9 cellular contexts compared by ENCODE assay signal in genomic region chr2:97646977-97647376, GRCh38. TPM values are rescaled to one million over a fixed set of nuclear protein-coding genes. Genes with fewer than 3 reads are reported as not detected.
A peak's percentile ranks its signal among the peaks of the same experiment; 100 is the strongest.
DNase-seq lines count a peak whose midpoint lies in the region; ATAC-seq, FAIRE-seq and TF ChIP-seq lines count a peak whose summit lies in the region.
"Had no signal": no experiment of that assay in that cellular context is flagged by ENCODE, and none has a peak within 500 bp of the region (broad histone marks: within the 10 kb centered on the region; RNA-seq: fewer than 3 reads in every experiment).

No MANE protein-coding gene starts in this region.

- H3K4me2 ChIP-seq in GM23338, result peak overlapping the region; percentile 96

- no peak overlapping the region for H3K27ac Mint-ChIP-seq in GM23338
- H3K27ac Mint-ChIP-seq in WTC11, result peak overlapping the region; percentile 78

- no peak overlapping the region for H2AFZ ChIP-seq in GM23338

- H3K4me1 Mint-ChIP-seq in GM23338 (peaks cover 5% of the 10 kb centered on the region; the same call in 2 of the 3 replicates), WTC11 (peaks cover 5% of the 10 kb centered on the region)

- H3K9me2 ChIP-seq in GM23338 (ENCODE audit: insufficient read depth), result no peaks in the 10 kb centered on the region

- no peak for TF ChIP-seq CTCF in GM23338 (conservative IDR thresholded peaks at IDR 0.05; ENCODE audit: low read depth in 2 of 2)
- TF ChIP-seq CTCF in WTC11 (IDR thresholded peaks at IDR 0.05), result no peak

- no peaks in the 10 kb centered on the region for H3F3A ChIP-seq in GM23338 (replicated peaks; ENCODE audit: low read depth)

- H3K27me3 Mint-ChIP-seq in GM23338 (ENCODE audit: insufficient read depth, low read depth, poor library complexity), result peaks cover 5% of the 10 kb centered on the region
- no peaks in the 10 kb centered on the region for H3K27me3 Mint-ChIP-seq in WTC11 (ENCODE audit: low read depth)

- H3K9me3 ChIP-seq in right cardiac atrium (ENCODE audit: control insufficient read depth, low read length), result no peaks in the 10 kb centered on the region
- H3K9me3 ChIP-seq in small intestine (ENCODE audit: control insufficient read depth, low read depth), result no peaks in the 10 kb centered on the region

- H4K20me1 ChIP-seq in GM23338 (replicated peaks; ENCODE audit: insufficient read depth), result no peaks in the 10 kb centered on the region

- 74% methylated on average over 4 of the region's 4 CpGs for WGBS in right cardiac atrium
- WGBS in small intestine, 3 donors, result 23 to 75% (median 51%) methylated on average over 4 of the region's 4 CpGs

- H3K9me3 Mint-ChIP-seq in GM23338 (no peaks in the 10 kb centered on the region; the same call in 2 of the 3 replicates), WTC11 (no peaks in the 10 kb centered on the region)

- peaks cover 14% of the 10 kb centered on the region for H3K79me2 ChIP-seq in GM23338 (replicated peaks; ENCODE audit: insufficient read depth)

- H3K27me3 ChIP-seq in GM23338 (ENCODE audit: insufficient read depth) (no peaks in the 10 kb centered on the region), right cardiac atrium (ENCODE audit: control insufficient read depth, insufficient read depth) (no peaks in the 10 kb centered on the region), small intestine (ENCODE audit: control insufficient read depth in 2 of 2, insufficient read depth in 2 of 2, low read length in 2 of 2) (no peaks in the 10 kb centered on the region)

- FAIRE-seq in small intestine (lab: Jason Lieb, UNC), result no peak

- H3K4me1 ChIP-seq in GM23338 (ENCODE audit: insufficient read depth) (peaks cover 6% of the 10 kb centered on the region; the same call in 1 of the 2 replicates), right cardiac atrium (ENCODE audit: control insufficient read depth, insufficient read depth, low read length) (peaks cover 3% of the 10 kb centered on the region), small intestine (ENCODE audit: control insufficient read depth in 2 of 2, insufficient read depth in 1 of 2, low read depth in 1 of 2, low read length in 1 of 2) (peaks cover 3 to 10% of the 10 kb centered on the region in 2 donors)

- H3K4me3 Mint-ChIP-seq in GM23338, result peak overlapping the region; percentile 96
- H3K4me3 Mint-ChIP-seq in WTC11, result peak overlapping the region; percentile 98

- no peak for ATAC-seq in GM23338
- ATAC-seq in WTC11, result no peak
- ATAC-seq in right cardiac atrium, result no peak
- no peak for ATAC-seq in GM18858 (IDR thresholded peaks at IDR 0.05; ENCODE audit: unreplicated experiment)

- peak overlapping the region; percentile 78 for H3K4me3 ChIP-seq in GM23338
- peak overlapping the region; percentile 68 for H3K4me3 ChIP-seq in right cardiac atrium (ENCODE audit: low read length)
- peak overlapping the region; percentile 73 to 80 for H3K4me3 ChIP-seq in small intestine (ENCODE audit: low read depth in 1 of 2, low read length in 2 of 2)

- intact Hi-C loops in right cardiac atrium (cut with DNase I), result loop anchor here in 2 of 4 donors (2.0 kb wide), 1 partner anchor 16 kb away; no protein-coding TSS in a partner anchor

- DNase-seq in GM23338 (ENCODE audit: low spot score) (no peak), WTC11 (ENCODE audit: low spot score) (no peak), right cardiac atrium (no peak), small intestine (no peak), GDM1 (lab: John Stamatoyannopoulos, UW) (no peak), COLO829 (ENCODE audit: low spot score) (no peak), SK-N-DZ (ENCODE audit: low spot score) (no peak)
- DNase-seq: hypothalamus had no signal

- H3K36me3 Mint-ChIP-seq in GM23338 (ENCODE audit: low read depth), result peaks cover 40% of the 10 kb centered on the region
- peaks cover 32% of the 10 kb centered on the region for H3K36me3 Mint-ChIP-seq in WTC11

- no peak overlapping the region for H3K27ac ChIP-seq in GM23338 (ENCODE audit: low read depth)
- no peak overlapping the region for H3K27ac ChIP-seq in right cardiac atrium (ENCODE audit: low read length)
- peak overlapping the region in 1 of 2 donors; percentile 14 for H3K27ac ChIP-seq in small intestine (ENCODE audit: low read depth in 1 of 2, low read length in 1 of 2)

- CTCF ChIA-PET in WTC11 (lab: Charles Lee), result interaction anchor here (1.4 to 2.0 kb wide), 3 partner anchors 14 to 53 kb away, joined by 4 to 32 read pairs (median 7); partner anchors contain the start of gene ACTR1B

- H3K36me3 ChIP-seq in GM23338 (ENCODE audit: insufficient read depth) (peaks cover 20% of the 10 kb centered on the region), small intestine (ENCODE audit: control insufficient read depth in 2 of 2, insufficient read depth in 2 of 2, low read length in 2 of 2) (peaks cover 8 to 14% of the 10 kb centered on the region in 2 donors)

- POLR2A ChIA-PET in WTC11 (lab: Charles Lee), result interaction anchor here (1.2 to 2.6 kb wide), 3 partner anchors 14 to 57 kb away, joined by 4 to 23 read pairs (median 13); partner anchors contain the start of genes ACTR1B and ANKRD36B

TF ChIP-seq in GM23338, 12 proteins besides CTCF, POLR2A, EP300 and RAD21 (continues in another document):
- TF ChIP-seq POLR2AphosphoS5 (IDR thresholded peaks at IDR 0.05; ENCODE audit: low read depth) (no peak), CREB1 (CRISPR knock-in tag; IDR thresholded peaks at IDR 0.05; ENCODE audit: low read depth) (no peak), ETS1 (IDR thresholded peaks at IDR 0.05) (no peak), STAT1 (IDR thresholded peaks at IDR 0.05; ENCODE audit: unreplicated experiment) (no peak), EZH2 (IDR thresholded peaks at IDR 0.05; ENCODE audit: low read depth, unreplicated experiment) (no peak), ZNF114 (CRISPR knock-in tag; IDR thresholded peaks at IDR 0.05) (no peak), NANOG (IDR thresholded peaks at IDR 0.05; ENCODE audit: borderline replicate concordance) (no peak)

TF ChIP-seq in WTC11, 78 proteins besides CTCF, POLR2A, EP300 and RAD21:
- no peak for TF ChIP-seq ZSCAN18 (CRISPR knock-in tag; IDR thresholded peaks at IDR 0.05)

RNA-seq across cellular contexts. Expression of gene COX5B, which starts 1.1 kb away (rescaled TPM):
- 260 and 305 TPM in 2 replicates for total RNA-seq in GM23338 (2014; rRNA removed; shearing (Covaris generic))
- 666 and 733 TPM in 2 replicates for polyA plus RNA-seq in GM23338 (2016; fragmentation: Nextera tagmentation; extraction: Ambion mirVana)
- total RNA-seq in WTC11 (2021), result 317 to 346 TPM (median 331 TPM) in 3 replicates
- total RNA-seq in right cardiac atrium, result 1,000 to 10,000 TPM in 3 of 4 donors, 100 to 1,000 TPM in 1; 893 to 1,145 (median 1,032) TPM
- polyA plus RNA-seq in right cardiac atrium, result 2,498 TPM
- polyA plus RNA-seq in small intestine, result 1,000 to 10,000 TPM in 1 of 3 donors, 100 to 1,000 TPM in 2; 622 to 1,324 (median 943) TPM
- 409 and 432 TPM in 2 replicates for polyA plus RNA-seq in SK-N-DZ (2014; cell fraction: cytosol; rRNA removed)
- 302 and 505 TPM in 2 replicates for polyA plus RNA-seq in SK-N-DZ (2014; cell fraction: nucleus; rRNA removed)

RNA-seq across cellular contexts. Expression of gene ACTR1B, which starts 16.9 kb away (rescaled TPM):
- 41.5 and 42.5 TPM in 2 replicates for total RNA-seq in GM23338 (2014; rRNA removed; shearing (Covaris generic))
- polyA plus RNA-seq in GM23338 (2016; fragmentation: Nextera tagmentation; extraction: Ambion mirVana) (27.2 and 27.4 TPM in 2 replicates), right cardiac atrium (57.4 TPM), small intestine (10 to 100 TPM; 66.5 to 91.2 (median 68.3) TPM)
- total RNA-seq in WTC11 (2021) (58.2 to 71.8 TPM (median 70.4 TPM) in 3 replicates), right cardiac atrium (10 to 100 TPM; 60.0 to 71.5 (median 65.7) TPM)
- polyA plus RNA-seq in SK-N-DZ (2014; cell fraction: cytosol; rRNA removed), result 80.4 and 85.8 TPM in 2 replicates
- 228 and 251 TPM in 2 replicates for polyA plus RNA-seq in SK-N-DZ (2014; cell fraction: nucleus; rRNA removed)

RNA-seq across cellular contexts. Expression of gene C2orf92, which starts 22.5 kb away (rescaled TPM):
- total RNA-seq in GM23338 (2014; rRNA removed; shearing (Covaris generic)), result 2.6 and 2.9 TPM in 2 replicates
- polyA plus RNA-seq in GM23338 (2016; fragmentation: Nextera tagmentation; extraction: Ambion mirVana) (1.7 and 2.6 TPM in 2 replicates), right cardiac atrium (7.4 TPM), small intestine (10 to 100 TPM in 1 of 3 donors, 1 to 10 TPM in 2; 1.4 to 13.6 (median 8.6) TPM)
- total RNA-seq in WTC11 (2021) (5.2 to 7.9 TPM (median 6.9 TPM) in 3 replicates), right cardiac atrium (1 to 10 TPM; 3.8 to 8.3 (median 4.5) TPM)
- 1.0 and 1.6 TPM in 2 replicates for polyA plus RNA-seq in SK-N-DZ (2014; cell fraction: cytosol; rRNA removed)
- 4.5 and 15.1 TPM in 2 replicates for polyA plus RNA-seq in SK-N-DZ (2014; cell fraction: nucleus; rRNA removed)

RNA-seq across cellular contexts. Expression of gene ANKRD36B, which starts 57.3 kb away (rescaled TPM):
- total RNA-seq in GM23338 (2014; rRNA removed; shearing (Covaris generic)), result 13.9 and 15.7 TPM in 2 replicates
- polyA plus RNA-seq in GM23338 (2016; fragmentation: Nextera tagmentation; extraction: Ambion mirVana), result 9.4 and 14.5 TPM in 2 replicates
- total RNA-seq in WTC11 (2021), result 9.1 to 10.4 TPM (median 9.9 TPM) in 3 replicates
- total RNA-seq in right cardiac atrium, result 1 to 10 TPM; 7.5 to 9.3 (median 8.8) TPM
- 4.8 TPM for polyA plus RNA-seq in right cardiac atrium
- 1 to 10 TPM; 2.4 to 4.5 (median 4.2) TPM for polyA plus RNA-seq in small intestine
- polyA plus RNA-seq in SK-N-DZ (2014; cell fraction: cytosol; rRNA removed), result 5.3 and 6.1 TPM in 2 replicates
- 34.3 and 47.9 TPM in 2 replicates for polyA plus RNA-seq in SK-N-DZ (2014; cell fraction: nucleus; rRNA removed)
